ENCODE assay signal across 27 cellular contexts in the genomic region with DNA sequence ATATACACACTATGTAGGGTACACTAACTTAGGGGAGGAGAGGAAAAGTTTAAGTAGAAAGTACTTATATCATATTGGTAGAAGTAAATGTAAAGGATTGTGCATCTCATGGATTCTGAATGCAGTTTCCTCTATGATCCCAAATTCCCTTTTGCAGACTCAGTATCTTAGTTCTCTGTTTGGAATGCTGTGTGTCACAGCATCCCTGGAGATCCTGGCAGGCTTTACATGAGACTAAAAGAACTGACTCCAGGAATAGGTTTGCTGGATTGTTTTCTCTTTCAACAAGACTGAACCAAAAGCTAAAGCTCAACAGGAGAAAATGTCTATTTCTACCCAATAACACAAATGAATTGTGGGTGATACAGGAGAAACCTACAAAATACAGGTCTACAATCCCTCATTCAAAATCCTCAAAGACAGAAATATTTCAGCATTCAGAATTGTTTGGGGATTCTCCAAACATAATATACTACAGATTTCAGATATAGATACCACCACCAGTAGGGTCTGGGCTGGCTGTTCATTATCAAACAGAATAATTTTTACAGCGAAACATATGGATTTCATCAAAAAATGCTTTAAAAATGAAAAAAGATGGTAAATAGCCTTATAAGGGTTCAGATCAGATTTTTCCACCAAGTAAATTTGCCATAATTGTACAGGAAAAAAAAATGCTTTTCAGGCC.
DNase-seq lines count a peak whose midpoint lies in the region; ATAC-seq and TF ChIP-seq lines count a peak whose summit lies in the region.
"Had no signal": no experiment of that assay in that cellular context is flagged by ENCODE, and none has a peak within 500 bp of the region (broad histone marks: within the 10 kb centered on the region; RNA-seq: fewer than 3 reads in every experiment).

No MANE protein-coding gene starts in this region.

- H3K9ac ChIP-seq in mesenchymal stem cell (ENCODE audit: low read length) = peak overlapping the region; percentile 52

- no peaks in the 10 kb centered on the region for H3K36me3 Mint-ChIP-seq in chondrocyte (ENCODE audit: low read depth)
- H3K36me3 Mint-ChIP-seq: activated CD4-positive, alpha-beta memory T cell treated with anti-CD3 and anti-CD28 coated beads for 36 hours; CD8-positive, alpha-beta T cell; memory B cell; T-cell had no signal

- H2BK5ac ChIP-seq in mesenchymal stem cell (ENCODE audit: low read depth, low read length, poor library complexity, severe bottlenecking) = no peak overlapping the region

- H3K79me1 ChIP-seq in mesenchymal stem cell (replicated peaks; ENCODE audit: low read length, poor library complexity, severe bottlenecking) = no peaks in the 10 kb centered on the region

- TF ChIP-seq CTCF in AG10803 (conservative IDR thresholded peaks at IDR 0.05; ENCODE audit: low read length) (no peak), chondrocyte (IDR thresholded peaks at IDR 0.05) (no peak)

- no peak overlapping the region for H3K27ac ChIP-seq in mesenchymal stem cell (ENCODE audit: low read length, poor library complexity, severe bottlenecking)
- H3K27ac ChIP-seq in right cardiac atrium (ENCODE audit: low read length) = no peak overlapping the region
- H3K27ac ChIP-seq: body of pancreas, esophagus squamous epithelium, tibial artery had no signal

- H2BK12ac ChIP-seq in mesenchymal stem cell (ENCODE audit: low read length in 2 of 2) = no peak overlapping the region

- peaks cover 3% of the 10 kb centered on the region for H3K9me3 Mint-ChIP-seq in chondrocyte (ENCODE audit: low read depth)
- H3K9me3 Mint-ChIP-seq: memory B cell had no signal

- no peaks in the 10 kb centered on the region for H3K9me3 ChIP-seq in mesenchymal stem cell (ENCODE audit: control insufficient read depth, low read length)
- no peaks in the 10 kb centered on the region for H3K9me3 ChIP-seq in right cardiac atrium (ENCODE audit: control insufficient read depth, low read length)
- H3K9me3 ChIP-seq: body of pancreas, esophagus squamous epithelium, tibial artery had no signal

- H3K27ac Mint-ChIP-seq in chondrocyte (ENCODE audit: unreplicated experiment) = peak overlapping the region; percentile 53
- H3K27ac Mint-ChIP-seq: activated CD4-positive, alpha-beta memory T cell treated with anti-CD3 and anti-CD28 coated beads for 36 hours; activated naive CD4-positive, alpha-beta T cell treated with anti-CD3 and anti-CD28 coated beads for 36 hours; CD8-positive, alpha-beta T cell; GM23338; memory B cell; nephron progenitor cell; T-cell had no signal

- H2BK15ac ChIP-seq in mesenchymal stem cell (ENCODE audit: low read depth, poor library complexity, severe bottlenecking) = no peak overlapping the region

- H3K4me1 ChIP-seq in mesenchymal stem cell (ENCODE audit: control insufficient read depth, insufficient read depth, low read depth, low read length) = no peaks in the 10 kb centered on the region
- no peaks in the 10 kb centered on the region for H3K4me1 ChIP-seq in right cardiac atrium (ENCODE audit: control insufficient read depth, insufficient read depth, low read length)
- H3K4me1 ChIP-seq: body of pancreas, esophagus squamous epithelium, tibial artery had no signal

- peaks cover 19% of the 10 kb centered on the region for H3K4me1 Mint-ChIP-seq in chondrocyte (ENCODE audit: low read depth)
- H3K4me1 Mint-ChIP-seq: GM23338, memory B cell, T-cell had no signal

- H3K4me2 ChIP-seq in mesenchymal stem cell (ENCODE audit: low read length, poor library complexity, severe bottlenecking) = no peak overlapping the region
- H3K4me2 ChIP-seq: GM23338 had no signal

- WGBS in mesenchymal stem cell = no CpG with 5 or more reads among the region's 1 CpG
- 84% methylated on average over 1 of the region's 1 CpG for WGBS in right cardiac atrium

- intact Hi-C loops in right cardiac atrium (cut with DNase I) = no loop called here

- no peak overlapping the region for H2AK5ac ChIP-seq in mesenchymal stem cell (ENCODE audit: low read length, severe bottlenecking)

- no peak overlapping the region for H3K4me3 Mint-ChIP-seq in chondrocyte (ENCODE audit: unreplicated experiment)
- H3K4me3 Mint-ChIP-seq: activated CD4-positive, alpha-beta memory T cell treated with anti-CD3 and anti-CD28 coated beads for 36 hours; activated naive CD4-positive, alpha-beta T cell treated with anti-CD3 and anti-CD28 coated beads for 36 hours; CD8-positive, alpha-beta T cell; GM23338; memory B cell; nephron progenitor cell; T-cell had no signal

- H3K14ac ChIP-seq in mesenchymal stem cell (ENCODE audit: low read length in 2 of 2) = no peak overlapping the region

- H3K4me3 ChIP-seq in AG10803 (ENCODE audit: low read length) (no peak overlapping the region), mesenchymal stem cell (ENCODE audit: insufficient read depth in 1 of 2, low read depth in 1 of 2, low read length in 2 of 2) (no peak overlapping the region), right cardiac atrium (ENCODE audit: low read length) (no peak overlapping the region)
- H3K4me3 ChIP-seq: body of pancreas, esophagus squamous epithelium, GM23338, tibial artery had no signal

- H3K27me3 Mint-ChIP-seq in chondrocyte (ENCODE audit: low read depth) = no peaks in the 10 kb centered on the region
- H3K27me3 Mint-ChIP-seq: activated CD4-positive, alpha-beta memory T cell treated with anti-CD3 and anti-CD28 coated beads for 36 hours; memory B cell; T-cell had no signal

- no peak overlapping the region for H3K4ac ChIP-seq in mesenchymal stem cell (ENCODE audit: low read depth in 1 of 2, low read length in 2 of 2)

- no peak overlapping the region for H3K23ac ChIP-seq in mesenchymal stem cell (ENCODE audit: low read length in 2 of 2)

- DNase-seq in AG10803 (ENCODE audit: low read depth) = peak; percentile 13
- DNase-seq in RPMI7951 (ENCODE audit: low read depth) = peak; percentile 19
- no peak for DNase-seq in chondrocyte (ENCODE audit: low spot score)
- DNase-seq in mesenchymal stem cell = no peak
- DNase-seq in NCI-H2107 (lab: John Stamatoyannopoulos, UW) = no peak
- DNase-seq in stimulated activated CD4-positive, alpha-beta T cell treated with anti-CD3 and anti-CD28 coated beads, Interleukin-2, amount 100 ng/mL, for 24 hours = no peak
- DNase-seq in NCI-H1930 (lab: John Stamatoyannopoulos, UW) = no peak
- no peak for DNase-seq in right cardiac atrium
- DNase-seq: activated CD4-positive, alpha-beta memory T cell treated with anti-CD3 and anti-CD28 coated beads for 36 hours; activated naive CD4-positive, alpha-beta T cell treated with anti-CD3 and anti-CD28 coated beads for 36 hours; activated T-cell treated with anti-CD3 and anti-CD28 coated beads, Interleukin-2, amount 50 U/mL, for 1 hour; body of pancreas; CD8-positive, alpha-beta T cell; DMS79; esophagus squamous epithelium; hippocampal formation; kidney; MM.1S; NCI-H1694; NCI-H446 treated with DMSO at 0.1 percent for 48 hours; nephron progenitor cell; stimulated activated naive CD4-positive, alpha-beta T cell; T-cell; tibial artery had no signal

- no peak overlapping the region for H2BK120ac ChIP-seq in mesenchymal stem cell (ENCODE audit: low read depth, low read length)

- H4K8ac ChIP-seq in mesenchymal stem cell (ENCODE audit: low read length) = no peak overlapping the region

- no peak overlapping the region for H3K18ac ChIP-seq in mesenchymal stem cell (ENCODE audit: low read depth in 1 of 2, low read length in 2 of 2)

- no peak overlapping the region for H2AFZ ChIP-seq in mesenchymal stem cell (ENCODE audit: low read depth, low read length)
- H2AFZ ChIP-seq: GM23338 had no signal

- H4K91ac ChIP-seq in mesenchymal stem cell (ENCODE audit: low read length) = no peak overlapping the region

- ATAC-seq in right cardiac atrium = no peak
- ATAC-seq: body of pancreas; CD8-positive, alpha-beta T cell; GM23338; Right ventricle myocardium inferior; T-cell had no signal

- no peaks in the 10 kb centered on the region for H3K36me3 ChIP-seq in mesenchymal stem cell (ENCODE audit: control insufficient read depth in 1 of 2, insufficient read depth in 2 of 2, low read depth in 1 of 2, low read length in 2 of 2)
- H3K36me3 ChIP-seq: esophagus squamous epithelium, tibial artery had no signal

- H3K27me3 ChIP-seq in mesenchymal stem cell (ENCODE audit: control insufficient read depth in 1 of 2, insufficient read depth in 1 of 2, low read length in 2 of 2) (no peaks in the 10 kb centered on the region), right cardiac atrium (ENCODE audit: control insufficient read depth, insufficient read depth) (no peaks in the 10 kb centered on the region)
- H3K27me3 ChIP-seq: body of pancreas, esophagus squamous epithelium, tibial artery had no signal

Comparison
In these comparisons a context has a peak if more than half of its experiments do, and no peak if none do; other contexts are left out.
1. DNase-seq: peak in AG10803 (single experiment) and RPMI7951 (single experiment); none in chondrocyte (single experiment), mesenchymal stem cell (single experiment), NCI-H2107 (single experiment), stimulated activated CD4-positive, alpha-beta T cell treated with anti-CD3 and anti-CD28 coated beads, Interleukin-2, amount 100 ng/mL, for 24 hours (0 of 2), NCI-H1930 (0 of 2) and right cardiac atrium (0 of 3).